In the genomic region with DNA sequence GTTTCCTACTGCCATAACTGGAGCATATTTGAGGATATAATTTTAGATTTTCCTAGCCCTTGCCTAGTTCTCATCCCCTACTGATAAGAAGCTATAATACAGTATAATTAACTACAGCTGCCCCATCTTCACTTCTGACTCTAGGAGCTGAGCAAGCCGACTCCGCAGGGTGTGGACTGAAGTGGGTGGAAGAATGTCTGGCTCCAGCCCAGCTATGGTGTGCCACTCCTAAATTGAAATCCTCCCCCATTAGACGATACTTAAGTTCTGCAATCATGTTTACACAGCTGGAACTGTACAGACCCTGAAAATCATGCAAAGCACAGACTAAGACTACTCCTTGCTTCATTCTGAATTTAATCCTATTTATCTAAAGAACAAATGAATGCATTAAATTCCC, we compare ENCODE assay signal across 16 cellular contexts.
DNase-seq lines count a peak whose midpoint lies in the region; ATAC-seq and TF ChIP-seq lines count a peak whose summit lies in the region.
"Had no signal": no experiment of that assay in that cellular context is flagged by ENCODE, and none has a peak within 500 bp of the region (broad histone marks: within the 10 kb centered on the region; RNA-seq: fewer than 3 reads in every experiment).

No MANE protein-coding gene starts in this region.

- TF ChIP-seq CTCF in A673 (conservative IDR thresholded peaks at IDR 0.05; ENCODE audit: low read depth, low read length) (no peak), GM10266 (IDR thresholded peaks at IDR 0.05; ENCODE audit: control insufficient read depth, insufficient read depth, low read depth, missing control alignments) (no peak)

- ATAC-seq in HG02981 (IDR thresholded peaks at IDR 0.05; ENCODE audit: unreplicated experiment), result no peak
- ATAC-seq: activated T-cell treated with anti-CD3 and anti-CD28 coated beads, Interleukin-2, amount 50 U/mL, for 72 hours; HepG2; right lobe of liver had no signal

- CTCF ChIA-PET in A673 (lab: Charles Lee), result no interaction called here

- no TSS peak for BruUV-seq in A673 (replicated peaks; lab: Mats Ljungman, UMichigan)

- H3K27me3 ChIP-seq in A673 (replicated peaks; ENCODE audit: insufficient read depth, low read depth, low read length, poor library complexity), result no peaks in the 10 kb centered on the region
- H3K27me3 ChIP-seq: right lobe of liver had no signal

- H3K9me3 ChIP-seq in A673 (ENCODE audit: low read depth, low read length, poor library complexity, severe bottlenecking), result no peaks in the 10 kb centered on the region
- H3K9me3 ChIP-seq: right lobe of liver had no signal

- H3K36me3 ChIP-seq in A673 (ENCODE audit: insufficient read depth, low read length, poor library complexity, severe bottlenecking), result no peaks in the 10 kb centered on the region
- H3K36me3 ChIP-seq: right lobe of liver, WERI-Rb-1 had no signal

- H3K4me1 ChIP-seq in A673 (ENCODE audit: insufficient read depth, low read length, poor library complexity, severe bottlenecking), result no peaks in the 10 kb centered on the region
- H3K4me1 ChIP-seq: right lobe of liver had no signal

- DNase-seq in A673 (ENCODE audit: low spot score), result peak; percentile 46
- DNase-seq in GM03348 (ENCODE audit: low spot score), result peak; percentile 0
- peak; percentile 73 for DNase-seq in NCI-H69 (lab: John Stamatoyannopoulos, UW)
- DNase-seq in fibroblast of the conjunctiva (ENCODE audit: low read depth), result peak; percentile 64
- no peak for DNase-seq in retina
- DNase-seq in HK-2 (ENCODE audit: unreplicated experiment), result no peak
- no peak for DNase-seq in GM10266 (ENCODE audit: extremely low spot score)
- DNase-seq: activated CD4-positive, alpha-beta memory T cell treated with anti-CD3 and anti-CD28 coated beads for 36 hours; activated T-cell treated with anti-CD3 and anti-CD28 coated beads, Interleukin-2, amount 50 U/mL, for 72 hours; central memory CD4-positive, alpha-beta T cell; NCI-H2171; nucleus accumbens; right lobe of liver; WERI-Rb-1 had no signal

- H3K27ac ChIP-seq in A673 (ENCODE audit: low read depth, low read length, poor library complexity, severe bottlenecking), result no peak overlapping the region
- H3K27ac ChIP-seq: right lobe of liver, WERI-Rb-1 had no signal

- H3K4me3 ChIP-seq in A673 (ENCODE audit: low read depth, low read length, poor library complexity, severe bottlenecking), result no peak overlapping the region
- H3K4me3 ChIP-seq: right lobe of liver had no signal

- intact Hi-C loops in A673 (cut with micrococcal nuclease; ENCODE audit: unreplicated experiment), result no loop called here

- POLR2A ChIA-PET in A673 (lab: Charles Lee; ENCODE audit: low non-redundant PET), result no interaction called here

Comparison
In these comparisons a context has a peak if more than half of its experiments do, and no peak if none do; other contexts are left out.
1. DNase-seq: peak in A673 (single experiment), GM03348 (single experiment), NCI-H69 (single experiment) and fibroblast of the conjunctiva (single experiment); none in retina (single experiment), HK-2 (single experiment) and GM10266 (single experiment).